In genomic region chr11:88414385-88414861, GRCh38 we compare ENCODE assay signal across 1 cellular context.
A peak's percentile ranks its signal among the peaks of the same experiment; 100 is the strongest.
TF ChIP-seq lines count a peak whose summit lies in the region.

No MANE protein-coding gene starts in this region.

TF ChIP-seq in K562, 482 proteins besides CTCF, POLR2A, EP300 and RAD21 (continued from another document):
- TF ChIP-seq MEF2A (IDR thresholded peaks at IDR 0.05; ENCODE audit: control insufficient read depth, low read depth, low read length) (no peak), AFF1 (IDR thresholded peaks at IDR 0.05; ENCODE audit: low read depth in 1 of 2, partially characterized antibody in 2 of 2) (peak in 1 of 2 experiments; percentile 53), OTX1 (CRISPR knock-in tag; IDR thresholded peaks at IDR 0.05) (no peak), PHTF2 (CRISPR knock-in tag; IDR thresholded peaks at IDR 0.05) (no peak), SNRNP70 (optimal IDR thresholded peaks at IDR 0.05; ENCODE audit: low read depth, low read length) (no peak), HDAC2 (IDR thresholded peaks at IDR 0.05) (0 out of 2 replicates have a peak, but pooled peaks have one; percentile 44), CBX5 (IDR thresholded peaks at IDR 0.05; ENCODE audit: borderline replicate concordance, low read depth) (no peak)
